Comparison of ENCODE assay signal across 8 cellular contexts in genomic region chr4:153248641-153249198, GRCh38. TPM values are rescaled to one million over a fixed set of nuclear protein-coding genes. Genes with fewer than 3 reads are reported as not detected.
DNase-seq lines count a peak whose midpoint lies in the region; ATAC-seq and TF ChIP-seq lines count a peak whose summit lies in the region.

No MANE protein-coding gene starts in this region.

- no peak for ATAC-seq in thoracic aorta (ENCODE audit: insufficient number of reproducible peaks, low FRiP score, low read depth)

- intact Hi-C loops in ascending aorta (cut with DNase I) = loop anchor here (2.0 kb wide), 1 partner anchor 26 kb away; no protein-coding TSS in a partner anchor

- peaks cover 0 to 2% of the 10 kb centered on the region in 2 donors for H3K4me1 ChIP-seq in ascending aorta
- peaks cover 4 to 9% of the 10 kb centered on the region in 2 donors for H3K4me1 ChIP-seq in thoracic aorta (ENCODE audit: control insufficient read depth in 1 of 2, low read depth in 2 of 2)

- H3K27me3 ChIP-seq in ascending aorta = no peaks in the 10 kb centered on the region
- H3K27me3 ChIP-seq in layer of hippocampus (ENCODE audit: control insufficient read depth, insufficient read depth, low read length) = no peaks in the 10 kb centered on the region
- H3K27me3 ChIP-seq in thoracic aorta (replicated peaks; ENCODE audit: insufficient read depth) = no peaks in the 10 kb centered on the region

- H3K36me3 ChIP-seq in ascending aorta (no peaks in the 10 kb centered on the region), thoracic aorta (no peaks in the 10 kb centered on the region)

- TF ChIP-seq CTCF in ascending aorta (IDR thresholded peaks at IDR 0.05) (no peak), thoracic aorta (IDR thresholded peaks at IDR 0.05) (no peak)

- no peaks in the 10 kb centered on the region for H3K9me3 ChIP-seq in ascending aorta
- no peaks in the 10 kb centered on the region for H3K9me3 ChIP-seq in thoracic aorta

- H3K4me3 ChIP-seq in ascending aorta (peak overlapping the region; percentile 65 to 67), thoracic aorta (peak overlapping the region; percentile 86)

- DNase-seq in DMS 273 (lab: John Stamatoyannopoulos, UW; ENCODE audit: unreplicated experiment) (peak; percentile 59), DMS 273 treated with DMSO at 0.1 percent for 48 hours (lab: John Stamatoyannopoulos, UW) (no peak), M059J (ENCODE audit: low read depth) (peak; percentile 30), ascending aorta (ENCODE audit: low spot score in 2 of 2) (no peak), thoracic aorta (ENCODE audit: low spot score) (no peak), GF-D8 (lab: John Stamatoyannopoulos, UW) (no peak), AML-193 (lab: John Stamatoyannopoulos, UW) (no peak)

- H3K27ac ChIP-seq in ascending aorta (peak overlapping the region in 1 of 2 donors; percentile 35), layer of hippocampus (ENCODE audit: low read depth, low read length) (peak overlapping the region; percentile 19), thoracic aorta (no peak overlapping the region)

RNA-seq across cellular contexts. Expression of gene TRIM2, which starts 44.5 kb away (rescaled TPM):
- total RNA-seq in M059J (2014; rRNA removed; shearing (Covaris generic)) = 13.2 and 18.4 TPM in 2 replicates
- 33.3 TPM for total RNA-seq in ascending aorta
- 10 to 100 TPM; 31.7 to 41.3 TPM for total RNA-seq in thoracic aorta

Comparison
In these comparisons a context has a peak if more than half of its experiments do, and no peak if none do; other contexts are left out.
1. DNase-seq: peak in DMS 273 (single experiment) and M059J (single experiment); none in DMS 273 treated with DMSO at 0.1 percent for 48 hours (single experiment), ascending aorta (0 of 2), thoracic aorta (single experiment), GF-D8 (single experiment) and AML-193 (0 of 2).